ENCODE assay signal across 8 cellular contexts in the genomic region with DNA sequence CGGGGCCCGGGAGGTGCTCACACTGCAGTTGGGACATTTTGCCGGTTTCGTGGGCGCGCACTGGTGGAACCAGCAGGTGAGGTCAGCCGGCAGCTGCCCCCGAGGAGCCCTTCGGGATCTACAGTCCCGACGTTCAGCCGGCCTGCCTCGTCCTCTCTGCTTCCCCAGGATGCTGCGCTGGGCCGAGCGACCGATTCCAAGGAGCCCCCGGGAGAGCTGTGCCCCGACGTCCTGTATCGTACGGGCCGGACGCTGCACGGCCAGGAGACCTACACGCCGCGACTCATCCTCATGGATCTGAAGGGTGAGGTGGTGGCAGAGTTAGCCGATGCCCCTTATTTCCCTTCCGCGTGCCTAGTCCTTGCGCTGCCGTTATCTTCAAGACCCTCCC. TPM values are rescaled to one million over a fixed set of nuclear protein-coding genes. Genes with fewer than 3 reads are reported as not detected.
A peak's percentile ranks its signal among the peaks of the same experiment; 100 is the strongest.
DNase-seq lines count a peak whose midpoint lies in the region; ATAC-seq and TF ChIP-seq lines count a peak whose summit lies in the region.
"Not testable (repeated sequence)": the region's sequence is repeated elsewhere in the genome, so short reads cannot be mapped to it uniquely, and the experiment has no call there.

No MANE protein-coding gene starts in this region.

- not testable (repeated sequence) for H3K27me3 ChIP-seq in DND-41 (ENCODE audit: insufficient read depth, low read length, poor library complexity); H9 (ENCODE audit: insufficient read depth, low read length); Karpas-422 (ENCODE audit: low read length); dorsolateral prefrontal cortex; tibial nerve

- CTCF ChIA-PET in activated CD8-positive, alpha-beta T cell treated with anti-CD3 and anti-CD28 coated beads, Interleukin-2, amount 10 ng/mL, durations not matched to agents 7 days and 5 days (lab: Charles Lee): interaction anchor here (0.8 to 1.0 kb wide), 2 partner anchors 11 to 30 kb away, joined by 3 read pairs; no protein-coding TSS in a partner anchor

- H2BK120ac ChIP-seq in H9 (ENCODE audit: low read depth, low read length, poor library complexity, severe bottlenecking): not testable (repeated sequence)

- H3K79me2 ChIP-seq in DND-41 (ENCODE audit: insufficient read depth, low read length); H9 (ENCODE audit: insufficient read depth, low read length); Karpas-422 (ENCODE audit: low read length): not testable (repeated sequence)

- H2BK5ac ChIP-seq in H9 (ENCODE audit: insufficient read length, low read length): not testable (repeated sequence)

- H3K27ac ChIP-seq in DND-41 (ENCODE audit: low read length); H9 (ENCODE audit: insufficient read length, low read depth, low read length); Karpas-422 (ENCODE audit: low read length); dorsolateral prefrontal cortex; tibial nerve: not testable (repeated sequence)

- H3K9ac ChIP-seq in DND-41 (ENCODE audit: low read depth, low read length) (peak overlapping the region; percentile 74), H9 (ENCODE audit: extremely low read depth, insufficient read length, low read length) (peak overlapping the region; percentile 44), Karpas-422 (ENCODE audit: low read length) (peak overlapping the region; percentile 60; the same call in 1 of the 2 replicates)

- ATAC-seq in DND-41 (ENCODE audit: insufficient read depth, low read depth) (peak; percentile 28), omental fat pad (ENCODE audit: low FRiP score) (peak; percentile 33)
- peak; percentile 29 for ATAC-seq in activated CD8-positive, alpha-beta T cell treated with anti-CD3 and anti-CD28 coated beads, Interleukin-2, amount 10 ng/mL, durations not matched to agents 7 days and 5 days

- H4K8ac ChIP-seq in H9 (replicated peaks; ENCODE audit: insufficient read length, low read depth, low read length): not testable (repeated sequence)

- not testable (repeated sequence) for H3K23me2 ChIP-seq in H9 (ENCODE audit: insufficient read length, low read depth, low read length, poor library complexity, severe bottlenecking)

- H2BK15ac ChIP-seq in H9 (ENCODE audit: low read depth, low read length): not testable (repeated sequence)

- not testable (repeated sequence) for H3K18ac ChIP-seq in H9 (ENCODE audit: insufficient read length, low read depth, low read length)

- no CpG with 5 or more reads among the region's 33 CpGs for WGBS in H9 (ENCODE audit: extremely low coverage, insufficient read length, low lambda C conversion rate)
- WGBS in tibial nerve, 2 donors: no CpG with 5 or more reads among the region's 33 CpGs

- not testable (repeated sequence) for H3K79me1 ChIP-seq in H9 (ENCODE audit: insufficient read depth, low read depth, low read length, poor library complexity, severe bottlenecking)

- not testable (repeated sequence) for H2BK20ac ChIP-seq in H9 (ENCODE audit: low read depth, low read length, poor library complexity, severe bottlenecking)

- peak overlapping the region; percentile 54; the same call in 1 of the 2 replicates for H3K4me2 ChIP-seq in DND-41 (ENCODE audit: insufficient read depth, low read length)
- not testable (repeated sequence) for H3K4me2 ChIP-seq in H9 (ENCODE audit: insufficient read depth, insufficient read length, low read length)
- peak overlapping the region; percentile 44 for H3K4me2 ChIP-seq in Karpas-422 (ENCODE audit: low read depth, low read length, poor library complexity, severe bottlenecking)

- not testable (repeated sequence) for H3K4ac ChIP-seq in H9 (ENCODE audit: low read depth, low read length)

- peak overlapping the region in 1 of 2 experiments; percentile 90; a peak in 2 of 4 replicates for H3K4me3 ChIP-seq in DND-41 (ENCODE audit: low read depth in 1 of 2, low read length in 2 of 2)
- H3K4me3 ChIP-seq in Karpas-422 (ENCODE audit: low read length): peak overlapping the region; percentile 67; the same call in 1 of the 2 replicates
- peak overlapping the region in 57 of 59 donors; percentile 47 to 94 (median 75) for H3K4me3 ChIP-seq in dorsolateral prefrontal cortex
- H3K4me3 ChIP-seq in iPS-18c (ENCODE audit: insufficient read depth, low read depth, low read length): peak overlapping the region; percentile 63; the same call in 1 of the 2 replicates
- H3K4me3 ChIP-seq in tibial nerve: peak overlapping the region; percentile 33 to 62 (median 56)

- H4K20me1 ChIP-seq in DND-41 (ENCODE audit: insufficient read depth, low read length); H9 (ENCODE audit: control insufficient read depth, insufficient read depth, insufficient read length); Karpas-422 (ENCODE audit: insufficient read depth, low read depth, low read length): not testable (repeated sequence)

- TF ChIP-seq POLR2A in tibial nerve (IDR thresholded peaks at IDR 0.05): not testable (repeated sequence)

- H3K14ac ChIP-seq in H9 (ENCODE audit: insufficient read depth, low read length): not testable (repeated sequence)

- H3K36me3 ChIP-seq in DND-41 (ENCODE audit: insufficient read depth, low read length) (peaks cover 21% of the 10 kb centered on the region), tibial nerve (peaks cover 0 to 24% (median 0%) of the 10 kb centered on the region in 3 donors)
- H3K36me3 ChIP-seq in Karpas-422 (ENCODE audit: insufficient read depth, low read length): not testable (repeated sequence)

- H2AK5ac ChIP-seq in H9 (ENCODE audit: insufficient read length, low read length): not testable (repeated sequence)

- H3K9me3 Mint-ChIP-seq in H9; activated CD8-positive, alpha-beta T cell treated with anti-CD3 and anti-CD28 coated beads, Interleukin-2, amount 10 ng/mL, durations not matched to agents 7 days and 5 days (ENCODE audit: insufficient read depth): not testable (repeated sequence)

- H2AFZ ChIP-seq in DND-41 (ENCODE audit: low read depth, low read length); H9 (ENCODE audit: low read length); Karpas-422 (ENCODE audit: low read length): not testable (repeated sequence)

- H3K4me1 ChIP-seq in DND-41 (ENCODE audit: insufficient read depth, low read length) (peaks cover 12% of the 10 kb centered on the region), tibial nerve (peaks cover 0 to 13% (median 2%) of the 10 kb centered on the region in 4 donors)
- H3K4me1 ChIP-seq in H9 (ENCODE audit: insufficient read depth, low read length); Karpas-422 (ENCODE audit: low read length): not testable (repeated sequence)

- H3K27ac Mint-ChIP-seq in H9; activated CD8-positive, alpha-beta T cell treated with anti-CD3 and anti-CD28 coated beads, Interleukin-2, amount 10 ng/mL, durations not matched to agents 7 days and 5 days: not testable (repeated sequence)

- not testable (repeated sequence) for TF ChIP-seq CTCF in DND-41 (IDR thresholded peaks at IDR 0.05; ENCODE audit: borderline replicate concordance, extremely low read depth, low read length, poor library complexity, severe bottlenecking); H9 (conservative IDR thresholded peaks at IDR 0.05); dorsolateral prefrontal cortex (IDR thresholded peaks at IDR 0.05 in 54 of 56, conservative IDR thresholded peaks at IDR 0.05 in 2 of 56; ENCODE audit: low read depth in 1 of 56, partially characterized antibody in 56 of 56); omental fat pad (IDR thresholded peaks at IDR 0.05); tibial nerve (IDR thresholded peaks at IDR 0.05)

- DNase-seq in DND-41; H9; Karpas-422; activated CD8-positive, alpha-beta T cell treated with anti-CD3 and anti-CD28 coated beads, Interleukin-2, amount 10 ng/mL, durations not matched to agents 7 days and 5 days; dorsolateral prefrontal cortex; omental fat pad (ENCODE audit: low spot score); tibial nerve (ENCODE audit: low spot score in 2 of 2): not testable (repeated sequence)

- H3T11ph ChIP-seq in H9 (ENCODE audit: low read length): not testable (repeated sequence)

- not testable (repeated sequence) for H3K4me1 Mint-ChIP-seq in H9; activated CD8-positive, alpha-beta T cell treated with anti-CD3 and anti-CD28 coated beads, Interleukin-2, amount 10 ng/mL, durations not matched to agents 7 days and 5 days (ENCODE audit: low read depth)

- POLR2A ChIA-PET in activated CD8-positive, alpha-beta T cell treated with anti-CD3 and anti-CD28 coated beads, Interleukin-2, amount 10 ng/mL, durations not matched to agents 7 days and 5 days (lab: Charles Lee): interaction anchor here (0.6 kb wide), 1 partner anchor 12 kb away, joined by 3 read pairs; no protein-coding TSS in a partner anchor

- not testable (repeated sequence) for H3K9me3 ChIP-seq in DND-41 (ENCODE audit: insufficient read depth, low read length, severe bottlenecking); H9 (ENCODE audit: control insufficient read depth, low read depth, low read length); Karpas-422 (ENCODE audit: low read length); iPS-18c (ENCODE audit: control insufficient read depth, insufficient read depth, low read length); tibial nerve

- not testable (repeated sequence) for H4K91ac ChIP-seq in H9 (ENCODE audit: insufficient read length, low read depth, low read length)

- intact Hi-C loops in dorsolateral prefrontal cortex (cut with DNase I): not testable (repeated sequence)

- not testable (repeated sequence) for TF ChIP-seq EP300 in tibial nerve (IDR thresholded peaks at IDR 0.05)

- H3K9me2 ChIP-seq in Karpas-422 (replicated peaks; ENCODE audit: insufficient read depth, low read length): not testable (repeated sequence)

- H4K5ac ChIP-seq in H9 (ENCODE audit: insufficient read length, low read depth, low read length): not testable (repeated sequence)

- H3K23ac ChIP-seq in H9 (ENCODE audit: insufficient read length, low read depth, low read length): not testable (repeated sequence)

- peak overlapping the region; percentile 81 to 88; a peak in 3 of 5 replicates for H3K4me3 Mint-ChIP-seq in H9
- H3K4me3 Mint-ChIP-seq in activated CD8-positive, alpha-beta T cell treated with anti-CD3 and anti-CD28 coated beads, Interleukin-2, amount 10 ng/mL, durations not matched to agents 7 days and 5 days: peak overlapping the region; percentile 87

- not testable (repeated sequence) for H3K27me3 Mint-ChIP-seq in H9 (ENCODE audit: low read depth); activated CD8-positive, alpha-beta T cell treated with anti-CD3 and anti-CD28 coated beads, Interleukin-2, amount 10 ng/mL, durations not matched to agents 7 days and 5 days (ENCODE audit: low read depth)

- H2BK12ac ChIP-seq in H9 (ENCODE audit: insufficient read length, low read depth, low read length): not testable (repeated sequence)

- H3K56ac ChIP-seq in H9 (ENCODE audit: insufficient read length, low read depth, low read length): not testable (repeated sequence)

- peaks cover 17 to 22% (median 21%) of the 10 kb centered on the region in 3 experiments; a peak in 6 of 7 replicates for H3K36me3 Mint-ChIP-seq in H9 (ENCODE audit: insufficient read depth in 1 of 3, low read depth in 3 of 3)
- peaks cover 12% of the 10 kb centered on the region for H3K36me3 Mint-ChIP-seq in activated CD8-positive, alpha-beta T cell treated with anti-CD3 and anti-CD28 coated beads, Interleukin-2, amount 10 ng/mL, durations not matched to agents 7 days and 5 days (ENCODE audit: low read depth)

RNA-seq across cellular contexts. Expression of a gene that starts 0.2 kb away (rescaled TPM):
- 89.5 and 96.2 TPM in 2 replicates for total RNA-seq in H9 (2021)
- total RNA-seq in Karpas-422 (2014; rRNA removed; shearing (Covaris generic); ENCODE audit: low replicate concordance): 55.2 and 56.9 TPM in 2 replicates
- total RNA-seq in activated CD8-positive, alpha-beta T cell treated with anti-CD3 and anti-CD28 coated beads, Interleukin-2, amount 10 ng/mL, durations not matched to agents 7 days and 5 days: 10 to 100 TPM; 61.2 to 61.6 TPM
- 10 to 100 TPM; 23.5 to 81.8 (median 48.0) TPM for total RNA-seq in dorsolateral prefrontal cortex
- total RNA-seq in omental fat pad: 10 to 100 TPM; 16.8 to 50.9 (median 18.4) TPM
- total RNA-seq in tibial nerve: 10 to 100 TPM; 16.4 to 41.4 (median 20.9) TPM

RNA-seq across cellular contexts. Expression of a gene that starts 47.6 kb away (rescaled TPM):
- total RNA-seq in H9 (2021) (30.3 and 32.8 TPM in 2 replicates), dorsolateral prefrontal cortex (100 to 1,000 TPM in 119 of 120 experiments, 10 to 100 TPM in 1; 98.7 to 145 (median 120) TPM), omental fat pad (10 to 100 TPM; 60.8 to 72.2 (median 65.6) TPM), tibial nerve (10 to 100 TPM; 73.7 to 99.6 (median 85.9) TPM)
- total RNA-seq in Karpas-422 (2014; rRNA removed; shearing (Covaris generic); ENCODE audit: low replicate concordance): 27.2 and 45.1 TPM in 2 replicates
- 10 to 100 TPM; 37.7 to 41.1 TPM for total RNA-seq in activated CD8-positive, alpha-beta T cell treated with anti-CD3 and anti-CD28 coated beads, Interleukin-2, amount 10 ng/mL, durations not matched to agents 7 days and 5 days
